Comparison of ENCODE assay signal across 1 cellular context in genomic region chr1:247114351-247115140, GRCh38.
A peak's percentile ranks its signal among the peaks of the same experiment; 100 is the strongest.
TF ChIP-seq lines count a peak whose summit lies in the region.

No MANE protein-coding gene starts in this region.

TF ChIP-seq in HepG2, 621 proteins besides CTCF, POLR2A, EP300 and RAD21:
- TF ChIP-seq SMAD1 (CRISPR knock-in tag; IDR thresholded peaks at IDR 0.05; ENCODE audit: borderline replicate concordance, low read depth) (no peak), ZNF629 (CRISPR knock-in tag; conservative IDR thresholded peaks at IDR 0.05) (peak; percentile 83), ZSCAN29 (CRISPR knock-in tag; conservative IDR thresholded peaks at IDR 0.05) (no peak), ZC3H13 (CRISPR knock-in tag; IDR thresholded peaks at IDR 0.05) (no peak), ZFX (CRISPR knock-in tag; IDR thresholded peaks at IDR 0.05; ENCODE audit: low read depth) (peak; percentile 15; the same call in 1 of the 2 replicates), YEATS2 (CRISPR knock-in tag; IDR thresholded peaks at IDR 0.05; ENCODE audit: borderline replicate concordance) (no peak)
- TF ChIP-seq, protein P1, sequence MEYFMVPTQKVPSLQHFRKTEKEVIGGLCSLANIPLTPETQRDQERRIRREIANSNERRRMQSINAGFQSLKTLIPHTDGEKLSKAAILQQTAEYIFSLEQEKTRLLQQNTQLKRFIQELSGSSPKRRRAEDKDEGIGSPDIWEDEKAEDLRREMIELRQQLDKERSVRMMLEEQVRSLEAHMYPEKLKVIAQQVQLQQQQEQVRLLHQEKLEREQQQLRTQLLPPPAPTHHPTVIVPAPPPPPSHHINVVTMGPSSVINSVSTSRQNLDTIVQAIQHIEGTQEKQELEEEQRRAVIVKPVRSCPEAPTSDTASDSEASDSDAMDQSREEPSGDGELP (IDR thresholded peaks at IDR 0.05; ENCODE audit: borderline replicate concordance, low read depth): 0 out of 2 replicates have a peak, but pooled peaks have one; percentile 4
- TF ChIP-seq, protein P2, sequence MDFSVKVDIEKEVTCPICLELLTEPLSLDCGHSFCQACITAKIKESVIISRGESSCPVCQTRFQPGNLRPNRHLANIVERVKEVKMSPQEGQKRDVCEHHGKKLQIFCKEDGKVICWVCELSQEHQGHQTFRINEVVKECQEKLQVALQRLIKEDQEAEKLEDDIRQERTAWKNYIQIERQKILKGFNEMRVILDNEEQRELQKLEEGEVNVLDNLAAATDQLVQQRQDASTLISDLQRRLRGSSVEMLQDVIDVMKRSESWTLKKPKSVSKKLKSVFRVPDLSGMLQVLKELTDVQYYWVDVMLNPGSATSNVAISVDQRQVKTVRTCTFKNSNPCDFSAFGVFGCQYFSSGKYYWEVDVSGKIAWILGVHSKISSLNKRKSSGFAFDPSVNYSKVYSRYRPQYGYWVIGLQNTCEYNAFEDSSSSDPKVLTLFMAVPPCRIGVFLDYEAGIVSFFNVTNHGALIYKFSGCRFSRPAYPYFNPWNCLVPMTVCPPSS (IDR thresholded peaks at IDR 0.05): no peak
TF ChIP-seq in HepG2: peak in this region for 3.
